ENCODE assay signal across 12 cellular contexts in genomic region chr1:33050221-33051076, GRCh38. TPM values are rescaled to one million over a fixed set of nuclear protein-coding genes. Genes with fewer than 3 reads are reported as not detected.
A peak's percentile ranks its signal among the peaks of the same experiment; 100 is the strongest.
DNase-seq lines count a peak whose midpoint lies in the region; TF ChIP-seq lines count a peak whose summit lies in the region.
"Had no signal": no experiment of that assay in that cellular context is flagged by ENCODE, and none has a peak within 500 bp of the region (broad histone marks: within the 10 kb centered on the region; RNA-seq: fewer than 3 reads in every experiment).

No MANE protein-coding gene starts in this region.

- 0 out of 2 replicates have a peak, but pooled peaks have one; percentile 20 for TF ChIP-seq CTCF in WERI-Rb-1 (IDR thresholded peaks at IDR 0.05; ENCODE audit: low read depth, low read length)

- no peak overlapping the region for H3K4me3 ChIP-seq in WERI-Rb-1 (ENCODE audit: low read depth, low read length)
- H3K4me3 ChIP-seq: heart right ventricle, tibial artery had no signal

- no peaks in the 10 kb centered on the region for H3K9me3 ChIP-seq in WERI-Rb-1 (ENCODE audit: severe bottlenecking)
- H3K9me3 ChIP-seq: heart right ventricle, tibial artery had no signal

- no peaks in the 10 kb centered on the region for H3K36me3 ChIP-seq in WERI-Rb-1
- H3K36me3 ChIP-seq: heart right ventricle, tibial artery had no signal

- H3K27ac ChIP-seq in WERI-Rb-1, result no peak overlapping the region
- H3K27ac ChIP-seq: tibial artery had no signal

- H3K27me3 ChIP-seq in WERI-Rb-1 (ENCODE audit: insufficient read depth, low read depth, severe bottlenecking), result no peaks in the 10 kb centered on the region
- H3K27me3 ChIP-seq: heart right ventricle, tibial artery had no signal

- DNase-seq in AG08395 (ENCODE audit: low spot score) (peak; percentile 21), HT1080 (ENCODE audit: low read depth) (peak; percentile 51), WERI-Rb-1 (no peak), kidney tubule cell (ENCODE audit: low spot score) (peak; percentile 88), islet precursor cell (no peak), NCI-H1694 (lab: John Stamatoyannopoulos, UW) (no peak), NCI-H2081 treated with DMSO at 0.1 percent for 48 hours (lab: John Stamatoyannopoulos, UW) (no peak)
- no peak for DNase-seq in activated CD4-positive, alpha-beta T cell treated with anti-CD3 and anti-CD28 coated beads for 48 hours
- DNase-seq: DND-41, heart right ventricle, NCI-H2029 treated with DMSO at 0.1 percent for 48 hours, tibial artery had no signal

RNA-seq across cellular contexts. Expression of gene AK2, which starts 13.8 kb away (rescaled TPM):
- 168 and 183 TPM in 2 replicates for total RNA-seq in HT1080 (2014; rRNA removed; shearing (Covaris generic))
- 177 and 187 TPM in 2 replicates for polyA plus RNA-seq in HT1080 (2015; cell fraction: cytosol; rRNA removed)
- 168 and 191 TPM in 2 replicates for polyA plus RNA-seq in HT1080 (2015; cell fraction: nucleus; rRNA removed)

RNA-seq across cellular contexts. Expression of gene AZIN2, which starts 30.5 kb away (rescaled TPM):
- 2.3 and 5.5 TPM in 2 replicates for total RNA-seq in HT1080 (2014; rRNA removed; shearing (Covaris generic))
- 4.5 and 5.1 TPM in 2 replicates for polyA plus RNA-seq in HT1080 (2015; cell fraction: cytosol; rRNA removed)
- polyA plus RNA-seq in HT1080 (2015; cell fraction: nucleus; rRNA removed), result 10.2 and 17.3 TPM in 2 replicates

Comparison
In these comparisons a context has a peak if more than half of its experiments do, and no peak if none do; other contexts are left out.
1. DNase-seq: peak in AG08395 (single experiment), HT1080 (single experiment) and kidney tubule cell (single experiment); none in WERI-Rb-1 (single experiment), islet precursor cell (single experiment), NCI-H1694 (single experiment), NCI-H2081 treated with DMSO at 0.1 percent for 48 hours (single experiment) and activated CD4-positive, alpha-beta T cell treated with anti-CD3 and anti-CD28 coated beads for 48 hours (single experiment).